In the genomic region with DNA sequence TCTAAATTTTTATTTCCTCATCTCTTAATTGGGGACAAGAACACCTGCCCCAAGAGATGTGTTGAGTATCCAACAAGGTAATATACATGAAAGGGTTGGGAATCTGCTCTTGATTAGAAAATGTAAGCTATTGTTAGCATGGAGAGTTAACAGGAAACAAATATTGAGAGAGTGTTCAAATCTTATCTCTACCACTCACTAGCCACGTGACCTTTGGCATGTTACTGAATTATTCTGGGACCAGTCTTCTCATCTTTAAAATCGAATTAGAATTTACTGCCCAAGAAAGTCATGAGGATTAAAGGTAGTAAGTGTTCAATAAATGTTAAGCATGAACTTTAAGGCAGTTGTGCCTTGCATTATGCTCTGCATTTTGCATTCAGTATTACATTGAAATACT, we compare ENCODE assay signal across 23 cellular contexts.
"Had no signal": no experiment of that assay in that cellular context is flagged by ENCODE, and none has a peak within 500 bp of the region (broad histone marks: within the 10 kb centered on the region; RNA-seq: fewer than 3 reads in every experiment).

No MANE protein-coding gene starts in this region.

- H3K4me1 ChIP-seq: left ventricle myocardium inferior, neural progenitor cell, right atrium auricular region, suprapubic skin, tibial artery, upper lobe of right lung, uterus had no signal

- H3K27ac Mint-ChIP-seq: mesothelial cell of epicardium; natural killer cell; nephron progenitor cell; neural progenitor cell; progenitor cell of endocrine pancreas; stimulated activated naive CD8-positive, alpha-beta T cell treated with anti-CD3 and anti-CD28 coated beads, Interleukin-15, Interleukin-2, amounts not matched to agents 100 ng/mL and 50 ng/mL, for 24 hours had no signal

- ATAC-seq: natural killer cell had no signal

- H3K9me3 ChIP-seq: left ventricle myocardium inferior, neutrophil, right atrium auricular region, right lobe of liver, suprapubic skin, thoracic aorta, tibial artery, upper lobe of right lung, uterus had no signal

- H3K27ac ChIP-seq: left ventricle myocardium inferior, neural progenitor cell, neutrophil, right atrium auricular region, right lobe of liver, suprapubic skin, thoracic aorta, tibial artery, upper lobe of right lung, uterus had no signal

- H3K36me3 ChIP-seq: left ventricle myocardium inferior, neural progenitor cell, neutrophil, right atrium auricular region, right lobe of liver, suprapubic skin, thoracic aorta, tibial artery, upper lobe of right lung, uterus had no signal

- H3K36me3 Mint-ChIP-seq: mesothelial cell of epicardium, naive B cell, natural killer cell, neural progenitor cell had no signal

- H3K4me2 ChIP-seq: neural progenitor cell had no signal

- H2AFZ ChIP-seq: neural progenitor cell had no signal

- H3K27me3 ChIP-seq: neural progenitor cell, neutrophil, right atrium auricular region, right lobe of liver, suprapubic skin, tibial artery, upper lobe of right lung, uterus had no signal

- H3K4me1 Mint-ChIP-seq: naive B cell, natural killer cell, neural progenitor cell had no signal

- FAIRE-seq: keratinocyte had no signal

- H3K4me3 Mint-ChIP-seq: mesothelial cell of epicardium; naive B cell; natural killer cell; nephron progenitor cell; neural progenitor cell; stimulated activated naive CD8-positive, alpha-beta T cell treated with anti-CD3 and anti-CD28 coated beads, Interleukin-15, Interleukin-2, amounts not matched to agents 100 ng/mL and 50 ng/mL, for 24 hours had no signal

- H3K4me3 ChIP-seq: left ventricle myocardium inferior, lung, neural progenitor cell, right atrium auricular region, right lobe of liver, suprapubic skin, thoracic aorta, tibial artery, upper lobe of right lung, uterus had no signal

- DNase-seq: left ventricle myocardium inferior; natural killer cell; nephron progenitor cell; occipital lobe; right lobe of liver; stimulated activated CD4-positive, alpha-beta T cell treated with anti-CD3 and anti-CD28 coated beads, Interleukin-12 subunit alpha, Interleukin-12 subunit beta, amount 100 ng/mL, for 4 hours; stimulated activated CD4-positive, alpha-beta T cell treated with anti-CD3 and anti-CD28 coated beads, Interleukin-15, amount 100 ng/mL, for 24 hours; stimulated activated CD4-positive, alpha-beta T cell treated with anti-CD3 and anti-CD28 coated beads, Interleukin-2, amount 100 ng/mL, for 24 hours; stimulated activated CD4-positive, alpha-beta T cell treated with anti-CD3 and anti-CD28 coated beads, Interleukin-4, amount 100 ng/mL, for 1 hour; tibial artery; upper lobe of right lung; uterus had no signal

- H3K27me3 Mint-ChIP-seq: naive B cell; progenitor cell of endocrine pancreas; stimulated activated naive CD8-positive, alpha-beta T cell treated with anti-CD3 and anti-CD28 coated beads, Interleukin-15, Interleukin-2, amounts not matched to agents 100 ng/mL and 50 ng/mL, for 24 hours had no signal

- H3K9ac ChIP-seq: neural progenitor cell had no signal

- H3K9me3 Mint-ChIP-seq: natural killer cell; neural progenitor cell; stimulated activated naive CD8-positive, alpha-beta T cell treated with anti-CD3 and anti-CD28 coated beads, Interleukin-15, Interleukin-2, amounts not matched to agents 100 ng/mL and 50 ng/mL, for 24 hours had no signal
